Comparison of ENCODE assay signal across 9 cellular contexts in genomic region chr5:66903218-66903617, GRCh38.
"Had no signal": no experiment of that assay in that cellular context is flagged by ENCODE, and none has a peak within 500 bp of the region (broad histone marks: within the 10 kb centered on the region; RNA-seq: fewer than 3 reads in every experiment).

No MANE protein-coding gene starts in this region.

- DNase-seq: GM23248, GOT3, H7, H9, HCEC 1CT, HFFc6 had no signal

- FAIRE-seq: H54 had no signal

- H3K4me3 ChIP-seq: GM23248, HAP-1 had no signal

- H3K9me3 Mint-ChIP-seq: HFFc6 had no signal

- ATAC-seq: HCT116 had no signal

- H2AFZ ChIP-seq: GM23248 had no signal

- H3K27ac ChIP-seq: GM23248 had no signal

- H3K9ac ChIP-seq: GM23248 had no signal

- H3K9me3 ChIP-seq: HAP-1 had no signal

- H3K4me3 Mint-ChIP-seq: HFFc6 had no signal

- H3K27ac Mint-ChIP-seq: HFFc6 had no signal

- H3K36me3 ChIP-seq: HAP-1 had no signal
